20 cellular contexts compared by ENCODE assay signal in the genomic region with DNA sequence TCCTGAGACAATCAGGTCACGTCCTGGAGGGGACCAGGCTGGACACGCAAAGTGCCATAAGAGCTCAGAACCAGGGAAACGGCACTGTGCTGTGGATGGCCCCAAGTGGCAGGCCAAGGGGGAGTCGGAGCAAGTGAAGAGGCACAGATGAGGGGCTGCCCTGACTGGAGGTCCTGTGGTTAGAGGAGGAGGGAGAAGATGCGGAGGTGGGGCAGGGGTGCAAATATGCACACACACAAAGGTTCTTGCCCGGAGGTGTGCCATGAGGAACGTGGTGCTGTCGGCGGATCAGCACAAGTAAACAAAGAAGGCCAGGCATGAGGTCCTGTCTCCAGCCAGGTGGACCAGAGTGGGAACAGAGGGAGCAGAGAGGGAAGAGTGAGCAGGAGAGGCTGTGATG. TPM values are rescaled to one million over a fixed set of nuclear protein-coding genes. Genes with fewer than 3 reads are reported as not detected.
DNase-seq lines count a peak whose midpoint lies in the region; ATAC-seq and TF ChIP-seq lines count a peak whose summit lies in the region.
"Had no signal": no experiment of that assay in that cellular context is flagged by ENCODE, and none has a peak within 500 bp of the region (broad histone marks: within the 10 kb centered on the region; RNA-seq: fewer than 3 reads in every experiment).

No MANE protein-coding gene starts in this region.

- no peaks in the 10 kb centered on the region for H3K79me2 ChIP-seq in osteoblast (ENCODE audit: insufficient read depth, low read length)

- peaks cover 10% of the 10 kb centered on the region for H3K36me3 Mint-ChIP-seq in activated naive CD4-positive, alpha-beta T cell treated with anti-CD3 and anti-CD28 coated beads, Interleukin-2, amount 50 U/mL, for 24 hours
- H3K36me3 Mint-ChIP-seq in activated naive CD4-positive, alpha-beta T cell treated with anti-CD3 and anti-CD28 coated beads, Interleukin-2, amount 10 ng/mL, durations not matched to agents 7 days and 5 days = peaks cover 35% of the 10 kb centered on the region
- H3K36me3 Mint-ChIP-seq in type B pancreatic cell = peaks cover 17% of the 10 kb centered on the region

- H3K4me1 Mint-ChIP-seq in activated naive CD4-positive, alpha-beta T cell treated with anti-CD3 and anti-CD28 coated beads, Interleukin-2, amount 50 U/mL, for 24 hours = no peaks in the 10 kb centered on the region
- H3K4me1 Mint-ChIP-seq in activated naive CD4-positive, alpha-beta T cell treated with anti-CD3 and anti-CD28 coated beads, Interleukin-2, amount 10 ng/mL, durations not matched to agents 7 days and 5 days = no peaks in the 10 kb centered on the region
- peaks cover 11% of the 10 kb centered on the region for H3K4me1 Mint-ChIP-seq in type B pancreatic cell (ENCODE audit: unreplicated experiment)
- H3K4me1 Mint-ChIP-seq: CD4-positive, alpha-beta memory T cell had no signal

- no peaks in the 10 kb centered on the region for H3K27me3 Mint-ChIP-seq in activated naive CD4-positive, alpha-beta T cell treated with anti-CD3 and anti-CD28 coated beads, Interleukin-2, amount 50 U/mL, for 24 hours
- H3K27me3 Mint-ChIP-seq in activated naive CD4-positive, alpha-beta T cell treated with anti-CD3 and anti-CD28 coated beads, Interleukin-2, amount 10 ng/mL, durations not matched to agents 7 days and 5 days = no peaks in the 10 kb centered on the region
- peaks cover 3% of the 10 kb centered on the region for H3K27me3 Mint-ChIP-seq in type B pancreatic cell
- H3K27me3 Mint-ChIP-seq: CD4-positive, alpha-beta memory T cell had no signal

- no peak for DNase-seq in activated naive CD4-positive, alpha-beta T cell treated with anti-CD3 and anti-CD28 coated beads, Interleukin-2, amount 10 ng/mL, durations not matched to agents 7 days and 5 days
- DNase-seq in osteoblast (ENCODE audit: insufficient read length, low spot score, missing footprints) (no peak), type B pancreatic cell (ENCODE audit: extremely low spot score, unreplicated experiment) (no peak), globus pallidus (ENCODE audit: low spot score) (no peak)
- DNase-seq: CD4-positive, alpha-beta memory T cell; DMS153; GDM1; NCI-H1105 treated with DMSO at 0.1 percent for 48 hours; NCI-H1694; NCI-H2081 treated with DMSO at 0.1 percent for 48 hours; NCI-H446 treated with DMSO at 0.1 percent for 48 hours; Right ventricle myocardium superior had no signal

- TF ChIP-seq CTCF in VCaP (conservative IDR thresholded peaks at IDR 0.05) (no peak), osteoblast (IDR thresholded peaks at IDR 0.05; ENCODE audit: extremely low read depth, low read depth, low read length) (no peak), type B pancreatic cell (conservative IDR thresholded peaks at IDR 0.05) (no peak)

- H3K9me3 Mint-ChIP-seq in activated naive CD4-positive, alpha-beta T cell treated with anti-CD3 and anti-CD28 coated beads, Interleukin-2, amount 50 U/mL, for 24 hours = no peaks in the 10 kb centered on the region
- no peaks in the 10 kb centered on the region for H3K9me3 Mint-ChIP-seq in activated naive CD4-positive, alpha-beta T cell treated with anti-CD3 and anti-CD28 coated beads, Interleukin-2, amount 10 ng/mL, durations not matched to agents 7 days and 5 days
- H3K9me3 Mint-ChIP-seq in type B pancreatic cell = no peaks in the 10 kb centered on the region

- peak overlapping the region; percentile 60 for H3K27ac ChIP-seq in VCaP
- peak overlapping the region; percentile 38 for H3K27ac ChIP-seq in osteoblast (ENCODE audit: low read depth, low read length)
- H3K27ac ChIP-seq: Peyer's patch had no signal

- ATAC-seq in HG03045 (IDR thresholded peaks at IDR 0.05; ENCODE audit: unreplicated experiment) (no peak), HG02973 (IDR thresholded peaks at IDR 0.05; ENCODE audit: unreplicated experiment) (no peak)
- ATAC-seq: GM23338, HCT116, K562 had no signal

- no peaks in the 10 kb centered on the region for H4K20me1 ChIP-seq in osteoblast (ENCODE audit: insufficient read depth, low read length)

- no peak overlapping the region for H3K4me3 ChIP-seq in osteoblast (ENCODE audit: insufficient read depth, low read length)
- H3K4me3 ChIP-seq: GM23338, K562, Peyer's patch had no signal

- H3K4me1 ChIP-seq in osteoblast (ENCODE audit: insufficient read depth, low read length) = peaks cover 15% of the 10 kb centered on the region
- H3K4me1 ChIP-seq: Peyer's patch had no signal

- no peak overlapping the region for H2AFZ ChIP-seq in osteoblast (ENCODE audit: low read length)
- H2AFZ ChIP-seq: GM23338 had no signal

- no peaks in the 10 kb centered on the region for H3K9me3 ChIP-seq in osteoblast (ENCODE audit: low read depth, low read length)
- H3K9me3 ChIP-seq: Peyer's patch had no signal

- H3K36me3 ChIP-seq in osteoblast (ENCODE audit: insufficient read depth, low read length) = peaks cover 30% of the 10 kb centered on the region

- H3K4me2 ChIP-seq in osteoblast (ENCODE audit: insufficient read depth, low read length) = no peak overlapping the region
- H3K4me2 ChIP-seq: GM23338 had no signal

- CTCF ChIA-PET in activated naive CD4-positive, alpha-beta T cell treated with anti-CD3 and anti-CD28 coated beads, Interleukin-2, amount 10 ng/mL, durations not matched to agents 7 days and 5 days (lab: Charles Lee) = interaction anchor here (0.6 kb wide), 1 partner anchor 52 kb away, joined by 3 read pairs; no protein-coding TSS in a partner anchor

- no peak overlapping the region for H3K4me3 Mint-ChIP-seq in activated naive CD4-positive, alpha-beta T cell treated with anti-CD3 and anti-CD28 coated beads, Interleukin-2, amount 50 U/mL, for 24 hours
- no peak overlapping the region for H3K4me3 Mint-ChIP-seq in activated naive CD4-positive, alpha-beta T cell treated with anti-CD3 and anti-CD28 coated beads, Interleukin-2, amount 10 ng/mL, durations not matched to agents 7 days and 5 days
- no peak overlapping the region for H3K4me3 Mint-ChIP-seq in type B pancreatic cell
- H3K4me3 Mint-ChIP-seq: CD4-positive, alpha-beta memory T cell; GM23338 had no signal

- H3K27ac Mint-ChIP-seq in activated naive CD4-positive, alpha-beta T cell treated with anti-CD3 and anti-CD28 coated beads, Interleukin-2, amount 50 U/mL, for 24 hours = peak overlapping the region; percentile 55
- H3K27ac Mint-ChIP-seq in activated naive CD4-positive, alpha-beta T cell treated with anti-CD3 and anti-CD28 coated beads, Interleukin-2, amount 10 ng/mL, durations not matched to agents 7 days and 5 days = no peak overlapping the region
- H3K27ac Mint-ChIP-seq in type B pancreatic cell = peak overlapping the region; percentile 52
- H3K27ac Mint-ChIP-seq: CD4-positive, alpha-beta memory T cell; GM23338 had no signal

- H3K27me3 ChIP-seq in osteoblast (ENCODE audit: insufficient read depth, low read length) = no peaks in the 10 kb centered on the region
- H3K27me3 ChIP-seq: Peyer's patch had no signal

RNA-seq across cellular contexts. Expression of a gene that starts 23.5 kb away (rescaled TPM):
- 72.7 and 83.7 TPM in 2 replicates for total RNA-seq in osteoblast
- 38.3 and 39.5 TPM in 2 replicates for total RNA-seq in type B pancreatic cell (ENCODE audit: low replicate concordance)
